15 cellular contexts compared by ENCODE assay signal in the genomic region with DNA sequence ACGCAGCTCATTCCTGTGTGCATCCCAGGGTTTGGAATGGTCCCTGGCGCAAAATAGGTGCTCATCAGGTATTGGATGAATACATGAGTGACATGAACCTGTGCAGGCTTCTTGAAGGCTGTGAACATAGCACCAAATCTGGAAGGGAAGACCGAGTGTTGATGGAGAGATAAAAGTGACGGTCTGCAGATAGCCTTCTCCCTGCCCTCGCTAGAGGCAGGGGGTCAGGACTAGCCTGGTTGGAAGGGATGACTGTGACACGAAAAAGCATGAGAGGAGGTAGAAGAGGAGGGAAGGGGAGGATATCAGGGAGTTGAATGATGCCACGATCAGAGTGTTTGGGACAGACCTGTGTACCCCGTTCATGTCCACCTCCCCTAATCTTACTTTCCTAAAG.
"Had no signal": no experiment of that assay in that cellular context is flagged by ENCODE, and none has a peak within 500 bp of the region (broad histone marks: within the 10 kb centered on the region; RNA-seq: fewer than 3 reads in every experiment).

No MANE protein-coding gene starts in this region.

- H3K4me3 ChIP-seq: lower lobe of right lung, sigmoid colon, stomach, testis had no signal

- H3K27me3 ChIP-seq: stomach, testis had no signal

- H3K9me3 ChIP-seq: lower lobe of right lung, sigmoid colon, stomach, testis had no signal

- DNase-seq: activated CD4-positive, alpha-beta T cell treated with anti-CD3 and anti-CD28 coated beads, Interleukin-2, amount 10 ng/mL, durations not matched to agents 24 days and 14 days; activated CD8-positive, alpha-beta T cell treated with anti-CD3 and anti-CD28 coated beads, Interleukin-2, amount 10 ng/mL, durations not matched to agents 7 days and 5 days; activated naive CD4-positive, alpha-beta T cell treated with Interleukin-2 at 50 U/mL for 16 hours; activated T-cell treated with anti-CD3 and anti-CD28 coated beads for 4 hours; brain microvascular endothelial cell; dermis blood vessel endothelial cell; foreskin melanocyte; lower lobe of right lung; sigmoid colon; stimulated activated CD4-positive, alpha-beta T cell treated with anti-CD3 and anti-CD28 coated beads, Interleukin-1b, Interleukin-23, amount 100 ng/mL, for 48 hours; stomach; T-helper 1 cell; testis; WERI-Rb-1 had no signal

- H3K36me3 ChIP-seq: brain microvascular endothelial cell, lower lobe of right lung, sigmoid colon, stomach, WERI-Rb-1 had no signal

- ATAC-seq: activated CD8-positive, alpha-beta T cell treated with anti-CD3 and anti-CD28 coated beads, Interleukin-2, amount 10 ng/mL, durations not matched to agents 7 days and 5 days had no signal

- H3K27ac ChIP-seq: brain microvascular endothelial cell, epithelial cell of prostate, lower lobe of right lung, sigmoid colon, stomach, testis had no signal
